ENCODE assay signal across 12 cellular contexts in the genomic region with DNA sequence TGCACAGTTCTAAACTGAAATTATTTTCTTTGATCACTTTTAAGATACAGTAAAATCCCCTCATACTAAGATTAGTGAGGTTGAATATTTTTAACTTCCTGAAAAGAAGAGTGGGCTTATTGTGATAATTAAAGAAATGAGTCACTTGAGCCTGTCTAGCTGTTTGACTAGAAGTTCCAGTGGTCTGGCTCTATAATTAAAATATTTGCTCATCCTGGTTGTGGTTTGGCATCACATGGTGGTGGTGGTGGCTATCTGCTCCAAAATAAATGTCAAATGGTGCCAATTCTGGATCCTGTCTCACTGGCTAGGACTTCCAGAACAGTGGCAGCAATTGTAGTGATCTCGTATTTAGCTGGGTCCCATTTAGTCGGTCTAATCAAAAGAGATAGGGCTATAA.
DNase-seq lines count a peak whose midpoint lies in the region; ATAC-seq lines count a peak whose summit lies in the region.
"Had no signal": no experiment of that assay in that cellular context is flagged by ENCODE, and none has a peak within 500 bp of the region (broad histone marks: within the 10 kb centered on the region; RNA-seq: fewer than 3 reads in every experiment).

No MANE protein-coding gene starts in this region.

- H3K4me1 ChIP-seq in BLaER1 treated with 17β-estradiol and CSF1 and Interleukin-3, amounts not matched to agents 10 nM and 100 nM: peaks cover 0 to 29% (median 14%) of the 10 kb centered on the region in 10 experiments; a peak in 16 of 20 replicates

- H3K36me3 ChIP-seq in BLaER1 treated with 17β-estradiol and CSF1 and Interleukin-3, amounts not matched to agents 10 nM and 100 nM: no peaks in the 10 kb centered on the region
- H3K36me3 ChIP-seq: thoracic aorta had no signal

- peaks cover 0 to 3% (median 2%) of the 10 kb centered on the region in 11 experiments; a peak in 9 of 22 replicates for H3K9me3 ChIP-seq in BLaER1 treated with 17β-estradiol and CSF1 and Interleukin-3, amounts not matched to agents 10 nM and 100 nM (replicated peaks in 1 of 11)
- H3K9me3 ChIP-seq: thoracic aorta had no signal

- no peaks in the 10 kb centered on the region for H3K27me3 ChIP-seq in BLaER1 treated with 17β-estradiol and CSF1 and Interleukin-3, amounts not matched to agents 10 nM and 100 nM

- peak overlapping the region in 4 of 11 experiments; percentile 22 to 62 (median 41); a peak in 7 of 22 replicates for H3K27ac ChIP-seq in BLaER1 treated with 17β-estradiol and CSF1 and Interleukin-3, amounts not matched to agents 10 nM and 100 nM
- H3K27ac ChIP-seq: thoracic aorta had no signal

- no peaks in the 10 kb centered on the region for H4K20me1 ChIP-seq in BLaER1 treated with 17β-estradiol and CSF1 and Interleukin-3, amounts not matched to agents 10 nM and 100 nM

- peak; percentile 40 for ATAC-seq in GM19468 (IDR thresholded peaks at IDR 0.05; ENCODE audit: extremely low read depth, unreplicated experiment)
- peak; percentile 66 for ATAC-seq in HG03520 (IDR thresholded peaks at IDR 0.05; ENCODE audit: unreplicated experiment)
- no peak for ATAC-seq in HG03097 (IDR thresholded peaks at IDR 0.05; ENCODE audit: low FRiP score, unreplicated experiment)

- intact Hi-C loops in head of caudate nucleus (cut with DNase I): no loop called here

- H3K4me3 ChIP-seq in BLaER1 treated with 17β-estradiol and CSF1 and Interleukin-3, amounts not matched to agents 10 nM and 100 nM: no peak overlapping the region
- H3K4me3 ChIP-seq: thoracic aorta had no signal

- H3K9ac ChIP-seq in BLaER1 treated with 17β-estradiol and CSF1 and Interleukin-3, amounts not matched to agents 10 nM and 100 nM: no peak overlapping the region

- H3K4me2 ChIP-seq in BLaER1 treated with 17β-estradiol and CSF1 and Interleukin-3, amounts not matched to agents 10 nM and 100 nM: peak overlapping the region; percentile 0 to 70 (median 29); a peak in 14 of 22 replicates

- DNase-seq in astrocyte of the hippocampus (ENCODE audit: low read depth, low spot score): peak; percentile 75
- DNase-seq in head of caudate nucleus: no peak
- DNase-seq in DMS 273 (lab: John Stamatoyannopoulos, UW; ENCODE audit: unreplicated experiment): no peak
- DNase-seq in germinal center (ENCODE audit: low spot score): no peak
- DNase-seq: islet precursor cell, SIG-M5, small intestine had no signal
